2 cellular contexts compared by ENCODE assay signal in the genomic region with DNA sequence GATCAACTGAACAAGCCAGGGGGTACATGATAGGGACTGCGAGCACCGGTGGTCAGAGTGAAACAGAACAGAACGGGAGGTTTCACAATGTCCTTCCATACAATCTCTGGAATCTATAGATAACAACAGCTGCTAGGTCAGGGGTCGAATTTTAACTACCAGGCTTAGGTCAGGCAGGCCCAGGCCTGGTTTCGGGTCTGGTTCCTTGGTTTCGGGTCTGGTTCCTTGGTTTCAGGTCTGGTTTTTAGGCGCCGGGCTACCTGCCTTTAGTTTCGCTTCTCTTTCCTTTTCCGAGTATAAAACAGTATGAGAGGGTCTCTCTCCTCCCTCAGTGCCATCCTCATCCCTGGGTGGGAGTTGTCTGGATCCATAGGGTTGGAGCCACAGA. TPM values are rescaled to one million over a fixed set of nuclear protein-coding genes. Genes with fewer than 3 reads are reported as not detected.
"Had no signal": no experiment of that assay in that cellular context is flagged by ENCODE, and none has a peak within 500 bp of the region (broad histone marks: within the 10 kb centered on the region; RNA-seq: fewer than 3 reads in every experiment).

No MANE protein-coding gene starts in this region.

RNA-seq across cellular contexts. Expression of gene P2RY6, which starts 0.7 kb away (rescaled TPM):
- total RNA-seq: activated CD8-positive, alpha-beta memory T cell treated with anti-CD3 and anti-CD28 coated beads, Interleukin-2, amount 10 ng/mL, durations not matched to agents 7 days and 5 days had no signal
- polyA plus RNA-seq: naive thymus-derived CD4-positive, alpha-beta T cell had no signal

RNA-seq across cellular contexts. Expression of gene ARHGEF17, which starts 36.6 kb away (rescaled TPM):
- total RNA-seq: activated CD8-positive, alpha-beta memory T cell treated with anti-CD3 and anti-CD28 coated beads, Interleukin-2, amount 10 ng/mL, durations not matched to agents 7 days and 5 days had no signal
- polyA plus RNA-seq: naive thymus-derived CD4-positive, alpha-beta T cell had no signal

RNA-seq across cellular contexts. Expression of gene P2RY2, which starts 53.4 kb away (rescaled TPM):
- total RNA-seq: activated CD8-positive, alpha-beta memory T cell treated with anti-CD3 and anti-CD28 coated beads, Interleukin-2, amount 10 ng/mL, durations not matched to agents 7 days and 5 days had no signal
- polyA plus RNA-seq: naive thymus-derived CD4-positive, alpha-beta T cell had no signal
